ENCODE assay signal across 1 cellular context in genomic region chr18:13231151-13231550, GRCh38.
TF ChIP-seq lines count a peak whose summit lies in the region.

No MANE protein-coding gene starts in this region.

TF ChIP-seq in HepG2, 621 proteins besides CTCF, POLR2A, EP300 and RAD21 (continued from another document):
- TF ChIP-seq ATF6 (CRISPR knock-in tag; conservative IDR thresholded peaks at IDR 0.05) (no peak), RFX1 (IDR thresholded peaks at IDR 0.05) (no peak), U2AF2 (IDR thresholded peaks at IDR 0.05; ENCODE audit: low read depth, low read length) (no peak), ZNF333 (CRISPR knock-in tag; IDR thresholded peaks at IDR 0.05; ENCODE audit: borderline replicate concordance) (no peak), EED (CRISPR knock-in tag; IDR thresholded peaks at IDR 0.05) (no peak), GMEB1 (CRISPR knock-in tag; IDR thresholded peaks at IDR 0.05; ENCODE audit: borderline replicate concordance) (no peak), ZNF30 (CRISPR knock-in tag; IDR thresholded peaks at IDR 0.05) (no peak), ZMYM3 (CRISPR knock-in tag; IDR thresholded peaks at IDR 0.05) (no peak), ZNF44 (CRISPR knock-in tag; IDR thresholded peaks at IDR 0.05) (no peak), ZBTB3 (CRISPR knock-in tag; IDR thresholded peaks at IDR 0.05; ENCODE audit: borderline replicate concordance, low read depth) (no peak), ZNF614 (CRISPR knock-in tag; IDR thresholded peaks at IDR 0.05; ENCODE audit: borderline replicate concordance) (no peak), CSRNP1 (CRISPR knock-in tag; IDR thresholded peaks at IDR 0.05) (no peak), MED1 (CRISPR knock-in tag; IDR thresholded peaks at IDR 0.05) (no peak)
